In genomic region chr15:53513431-53513830, GRCh38 we compare ENCODE assay signal across 11 cellular contexts.
"Had no signal": no experiment of that assay in that cellular context is flagged by ENCODE, and none has a peak within 500 bp of the region (broad histone marks: within the 10 kb centered on the region; RNA-seq: fewer than 3 reads in every experiment).

No MANE protein-coding gene starts in this region.

- FAIRE-seq: H1, H54 had no signal

- H3K4me2 ChIP-seq: GM23338 had no signal

- ATAC-seq: GM23338, HCT116 had no signal

- DNase-seq: GM23248, GOT3, H7, H9, HCEC 1CT, HFFc6 had no signal

- H3K9ac ChIP-seq: GM23248 had no signal

- H3K27ac Mint-ChIP-seq: GM23338, HFFc6 had no signal

- H3K4me3 ChIP-seq: GM23248, GM23338, HAP-1 had no signal

- H3K4me1 ChIP-seq: HAP-1 had no signal

- H3K9me3 Mint-ChIP-seq: GM23338, H9 had no signal

- H3K9me3 ChIP-seq: HAP-1 had no signal

- H2AFZ ChIP-seq: GM23248, GM23338 had no signal

- H3K27ac ChIP-seq: GM23248 had no signal

- H3K36me3 ChIP-seq: HAP-1 had no signal

- H3K4me1 Mint-ChIP-seq: GM23338, H9 had no signal

- H3K4me3 Mint-ChIP-seq: GM23338, H9, HFFc6 had no signal
